Comparison of ENCODE assay signal across 13 cellular contexts in genomic region chr12:38544357-38545066, GRCh38.
DNase-seq lines count a peak whose midpoint lies in the region; ATAC-seq and TF ChIP-seq lines count a peak whose summit lies in the region.
"Had no signal": no experiment of that assay in that cellular context is flagged by ENCODE, and none has a peak within 500 bp of the region (broad histone marks: within the 10 kb centered on the region; RNA-seq: fewer than 3 reads in every experiment).

No MANE protein-coding gene starts in this region.

- no peaks in the 10 kb centered on the region for H3K9me2 ChIP-seq in neural cell (ENCODE audit: insufficient read depth, low read length)

- intact Hi-C loops in colonic mucosa (cut with DNase I) = no loop called here

- H3K9me3 ChIP-seq in RWPE2 (ENCODE audit: severe bottlenecking) (no peaks in the 10 kb centered on the region), neural cell (ENCODE audit: low read length) (no peaks in the 10 kb centered on the region), colonic mucosa (no peaks in the 10 kb centered on the region)
- H3K9me3 ChIP-seq: thyroid gland had no signal

- H3K27ac ChIP-seq in RWPE2 (ENCODE audit: poor library complexity, severe bottlenecking) = no peak overlapping the region
- no peak overlapping the region for H3K27ac ChIP-seq in neural cell (ENCODE audit: low read length)
- no peak overlapping the region for H3K27ac ChIP-seq in colonic mucosa
- H3K27ac ChIP-seq: PC-9, thyroid gland had no signal

- no peak for TF ChIP-seq EP300 in Ishikawa (IDR thresholded peaks at IDR 0.05; ENCODE audit: borderline replicate concordance)
- no peak for TF ChIP-seq EP300 in neural cell (conservative IDR thresholded peaks at IDR 0.05; ENCODE audit: poor library complexity, severe bottlenecking)

- H3K79me2 ChIP-seq in neural cell (replicated peaks; ENCODE audit: insufficient read depth, low read length) = no peaks in the 10 kb centered on the region

- no peak overlapping the region for H3K4me2 ChIP-seq in neural cell (ENCODE audit: low read length)

- H3K36me3 ChIP-seq in RWPE2 (ENCODE audit: low read depth) (no peaks in the 10 kb centered on the region), neural cell (ENCODE audit: insufficient read depth, low read length) (no peaks in the 10 kb centered on the region), colonic mucosa (no peaks in the 10 kb centered on the region)
- H3K36me3 ChIP-seq: thyroid gland had no signal

- H3F3A ChIP-seq in neural cell (ENCODE audit: insufficient read depth, low read length, poor library complexity, severe bottlenecking) = no peaks in the 10 kb centered on the region

- H3K27me3 ChIP-seq in RWPE2 (ENCODE audit: insufficient read depth, poor library complexity, severe bottlenecking) = no peaks in the 10 kb centered on the region
- no peaks in the 10 kb centered on the region for H3K27me3 ChIP-seq in neural cell (ENCODE audit: insufficient read depth, low read depth, low read length)
- no peaks in the 10 kb centered on the region for H3K27me3 ChIP-seq in colonic mucosa
- H3K27me3 ChIP-seq: thyroid gland had no signal

- TF ChIP-seq RAD21 in Ishikawa (IDR thresholded peaks at IDR 0.05; ENCODE audit: low read depth) (peak; percentile 11; the same call in 1 of the 2 replicates), neural cell (conservative IDR thresholded peaks at IDR 0.05) (no peak)

- peak; percentile 10 for TF ChIP-seq CTCF in RWPE2 (IDR thresholded peaks at IDR 0.05; ENCODE audit: poor library complexity, severe bottlenecking)
- TF ChIP-seq CTCF in neural cell (IDR thresholded peaks at IDR 0.05; ENCODE audit: poor library complexity, severe bottlenecking) = peak; percentile 35
- no peak for TF ChIP-seq CTCF in colonic mucosa (IDR thresholded peaks at IDR 0.05)

- H3K9ac ChIP-seq in neural cell (ENCODE audit: low read length) (peak overlapping the region; percentile 5), colonic mucosa (ENCODE audit: low read depth in 2 of 2, low read length in 2 of 2) (no peak overlapping the region)

- H4K20me1 ChIP-seq in neural cell (ENCODE audit: insufficient read depth) = no peaks in the 10 kb centered on the region

- H3K4me1 ChIP-seq in RWPE2 (ENCODE audit: insufficient read depth, poor library complexity, severe bottlenecking) = peaks cover 9% of the 10 kb centered on the region
- no peaks in the 10 kb centered on the region for H3K4me1 ChIP-seq in colonic mucosa

- DNase-seq in ELF-1 (ENCODE audit: low read depth, low spot score) (peak; percentile 20), RWPE2 (ENCODE audit: low spot score) (no peak), NCI-H1048 (lab: John Stamatoyannopoulos, UW) (no peak), DMS53 (lab: John Stamatoyannopoulos, UW) (no peak), colonic mucosa (no peak)
- DNase-seq: activated CD4-positive, alpha-beta T cell treated with anti-CD3 and anti-CD28 coated beads for 1 hour; activated naive CD4-positive, alpha-beta T cell treated with anti-CD3 and anti-CD28 coated beads, Interleukin-2, amount 50 U/mL, for 16 hours; DMS79 treated with DMSO at 0.1 percent for 48 hours; PC-9; thyroid gland had no signal

- H3K4me3 ChIP-seq in RWPE2 (ENCODE audit: severe bottlenecking) (no peak overlapping the region), neural cell (ENCODE audit: low read length) (no peak overlapping the region), colonic mucosa (no peak overlapping the region)
- H3K4me3 ChIP-seq: PC-9, thyroid gland had no signal

- no peak for ATAC-seq in RWPE2 (ENCODE audit: low read depth)
- no peak for ATAC-seq in GM21360 (IDR thresholded peaks at IDR 0.05; ENCODE audit: unreplicated experiment)

- H2AFZ ChIP-seq in neural cell (ENCODE audit: low read depth, low read length) = peak overlapping the region; percentile 30
- H2AFZ ChIP-seq: PC-9 had no signal

TF ChIP-seq in Ishikawa, 13 proteins besides CTCF, POLR2A, EP300 and RAD21 (continues in another document):
- TF ChIP-seq REST (IDR thresholded peaks at IDR 0.05; ENCODE audit: low read depth) (no peak), CREB1 (IDR thresholded peaks at IDR 0.05; ENCODE audit: low read depth) (no peak), CEBPB (IDR thresholded peaks at IDR 0.05) (no peak), TAF1 (IDR thresholded peaks at IDR 0.05; ENCODE audit: low read depth) (no peak), USF1 (IDR thresholded peaks at IDR 0.05) (no peak), ZBTB7A (IDR thresholded peaks at IDR 0.05; ENCODE audit: low read depth) (no peak), NFIC (IDR thresholded peaks at IDR 0.05) (no peak), TCF12 (IDR thresholded peaks at IDR 0.05; ENCODE audit: low read depth) (no peak), FOXM1 (IDR thresholded peaks at IDR 0.05; ENCODE audit: borderline replicate concordance, low read depth) (no peak)

TF ChIP-seq in neural cell, 6 proteins besides CTCF, POLR2A, EP300 and RAD21:
- TF ChIP-seq MXI1 (conservative IDR thresholded peaks at IDR 0.05; ENCODE audit: poor library complexity, severe bottlenecking) (no peak), SMC3 (conservative IDR thresholded peaks at IDR 0.05; ENCODE audit: poor library complexity) (no peak), TAF1 (IDR thresholded peaks at IDR 0.05; ENCODE audit: low read depth) (no peak), POLR2AphosphoS5 (IDR thresholded peaks at IDR 0.05) (peak; percentile 23), EZH2 (IDR thresholded peaks at IDR 0.05; ENCODE audit: borderline replicate concordance, insufficient read depth, low read length, poor library complexity, severe bottlenecking) (no peak), REST (IDR thresholded peaks at IDR 0.05; ENCODE audit: borderline replicate concordance) (no peak)
